Comparison of ENCODE assay signal across 8 cellular contexts in the genomic region with DNA sequence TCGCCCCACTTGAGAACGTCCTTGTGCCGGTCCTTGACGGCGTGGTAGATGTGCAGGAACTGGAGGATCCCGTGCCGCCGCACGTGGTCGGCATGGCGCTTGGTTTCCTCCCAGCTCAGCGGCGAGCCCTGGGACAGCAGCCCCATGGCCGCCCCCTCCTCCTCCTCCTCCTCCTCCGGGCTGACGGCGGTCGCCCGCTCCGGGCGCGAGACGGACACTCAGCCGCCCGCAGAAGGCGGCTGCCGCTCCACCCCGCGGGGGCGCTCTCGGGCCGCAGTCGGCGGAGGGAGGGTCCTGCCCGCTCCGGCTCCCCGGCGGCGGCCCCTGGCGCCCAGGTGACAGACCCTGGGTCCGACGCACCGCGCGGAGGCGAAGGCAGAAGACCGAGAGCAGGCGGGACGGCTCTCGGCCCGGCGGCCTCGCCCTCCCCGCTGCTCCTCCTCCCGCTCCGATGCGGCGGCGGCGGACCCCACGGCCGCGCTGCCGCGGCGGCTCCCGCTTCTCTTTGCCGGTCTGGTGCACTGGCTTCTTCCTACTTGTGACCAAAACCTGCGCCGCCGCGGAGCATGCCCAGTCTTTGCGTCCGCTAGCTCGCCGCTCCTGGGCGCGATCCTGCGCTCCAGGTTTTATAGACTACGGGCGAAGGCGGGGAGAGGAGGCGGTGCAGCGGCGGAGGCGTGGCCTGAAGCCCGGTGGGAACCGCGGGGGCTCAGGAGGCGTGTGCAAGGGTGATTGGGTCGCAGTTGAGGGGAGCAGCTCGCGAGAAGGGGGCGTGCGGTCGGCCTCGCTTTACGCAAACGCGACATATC. TPM values are rescaled to one million over a fixed set of nuclear protein-coding genes. Genes with fewer than 3 reads are reported as not detected.
DNase-seq lines count a peak whose midpoint lies in the region; ATAC-seq lines count a peak whose summit lies in the region.

Gene GCLC, minus strand, starts transcription at position 602 of the 809 bp plus-strand sequence. Its CDS starts 456 bp downstream, at position 146.

- H3K9me3 Mint-ChIP-seq in activated CD4-positive, alpha-beta T cell treated with anti-CD3 and anti-CD28 coated beads, Interleukin-2, amount 10 ng/mL, durations not matched to agents 24 days and 14 days = no peaks in the 10 kb centered on the region

- peak within 1 kb of the TSS; percentile 84 for H3K4me3 ChIP-seq in BLaER1

- peak within 1 kb of the TSS; percentile 95 for H3K4me3 Mint-ChIP-seq in activated CD4-positive, alpha-beta T cell treated with anti-CD3 and anti-CD28 coated beads, Interleukin-2, amount 10 ng/mL, durations not matched to agents 24 days and 14 days

- H3K4me1 Mint-ChIP-seq in activated CD4-positive, alpha-beta T cell treated with anti-CD3 and anti-CD28 coated beads, Interleukin-2, amount 10 ng/mL, durations not matched to agents 24 days and 14 days = peaks cover 35% of the 10 kb centered on the region

- H4K20me1 ChIP-seq in BLaER1 = peaks cover 34% of the 10 kb centered on the region

- ATAC-seq in HG03442 (IDR thresholded peaks at IDR 0.05; ENCODE audit: unreplicated experiment) = peak; percentile 56
- peak; percentile 72 for ATAC-seq in left lobe of liver

- peak within 1 kb of the TSS; percentile 91 for H3K9ac ChIP-seq in BLaER1

- peak within 1 kb of the TSS; percentile 95 for H3K27ac Mint-ChIP-seq in activated CD4-positive, alpha-beta T cell treated with anti-CD3 and anti-CD28 coated beads, Interleukin-2, amount 10 ng/mL, durations not matched to agents 24 days and 14 days

- peak within 1 kb of the TSS; percentile 94 for H3K4me2 ChIP-seq in BLaER1

- peaks cover 10% of the 10 kb centered on the region for H3K36me3 ChIP-seq in BLaER1

- peak; percentile 75 for DNase-seq in GM19238 (ENCODE audit: insufficient read length, low spot score)
- peak; percentile 86 to 92 for DNase-seq in NCI-H524 (lab: John Stamatoyannopoulos, UW)
- DNase-seq in activated CD4-positive, alpha-beta T cell treated with anti-CD3 and anti-CD28 coated beads, Interleukin-2, amount 10 ng/mL, durations not matched to agents 24 days and 14 days = peak; percentile 96
- peak; percentile 88 for DNase-seq in cortex of kidney (lab: John Stamatoyannopoulos, UW)
- peak; percentile 96 for DNase-seq in left lobe of liver (ENCODE audit: low spot score)
- peak; percentile 80 for DNase-seq in stimulated activated CD4-positive, alpha-beta T cell treated with anti-CD3 and anti-CD28 coated beads, Interleukin-2, amount 100 ng/mL, for 4 hours (ENCODE audit: low read depth)

- peaks cover 6% of the 10 kb centered on the region for H3K36me3 Mint-ChIP-seq in activated CD4-positive, alpha-beta T cell treated with anti-CD3 and anti-CD28 coated beads, Interleukin-2, amount 10 ng/mL, durations not matched to agents 24 days and 14 days (ENCODE audit: low read depth)

- peak within 1 kb of the TSS; percentile 83 for H3K27ac ChIP-seq in BLaER1

- no peaks in the 10 kb centered on the region for H3K9me3 ChIP-seq in BLaER1

- intact Hi-C loops in activated CD4-positive, alpha-beta T cell treated with anti-CD3 and anti-CD28 coated beads, Interleukin-2, amount 10 ng/mL, durations not matched to agents 24 days and 14 days (cut with micrococcal nuclease) = loop anchor here (1.0 to 10.0 kb wide), 5 partner anchors 107 to 550 kb away; partner anchors contain the start of genes ELOVL5 and GSTA4

- H3K27me3 Mint-ChIP-seq in activated CD4-positive, alpha-beta T cell treated with anti-CD3 and anti-CD28 coated beads, Interleukin-2, amount 10 ng/mL, durations not matched to agents 24 days and 14 days = peaks cover 19% of the 10 kb centered on the region

- peaks cover 34% of the 10 kb centered on the region for H3K4me1 ChIP-seq in BLaER1

- no peaks in the 10 kb centered on the region for H3K27me3 ChIP-seq in BLaER1

RNA-seq across cellular contexts. Expression of gene GCLC, which starts in this region (rescaled TPM):
- 21.3 and 25.0 TPM in 2 replicates for total RNA-seq in activated CD4-positive, alpha-beta T cell treated with anti-CD3 and anti-CD28 coated beads, Interleukin-2, amount 10 ng/mL, durations not matched to agents 24 days and 14 days
- total RNA-seq in left lobe of liver = 97.5 TPM

Comparison
In these comparisons a context has a peak if more than half of its experiments do, and no peak if none do; other contexts are left out.
1. Peak in every context shown above with its lines: DNase-seq, ATAC-seq, H3K4me3 ChIP-seq and H3K27ac ChIP-seq.